11 cellular contexts compared by ENCODE assay signal in genomic region chr17:45129426-45129939, GRCh38. TPM values are rescaled to one million over a fixed set of nuclear protein-coding genes. Genes with fewer than 3 reads are reported as not detected.
A peak's percentile ranks its signal among the peaks of the same experiment; 100 is the strongest.
DNase-seq lines count a peak whose midpoint lies in the region; ATAC-seq and TF ChIP-seq lines count a peak whose summit lies in the region.
"Had no signal": no experiment of that assay in that cellular context is flagged by ENCODE, and none has a peak within 500 bp of the region (broad histone marks: within the 10 kb centered on the region; RNA-seq: fewer than 3 reads in every experiment).

No MANE protein-coding gene starts in this region.

- H4K8ac ChIP-seq in neuronal stem cell (ENCODE audit: low read depth, low read length), result no peak overlapping the region

- peaks cover 36% of the 10 kb centered on the region for H3K4me1 Mint-ChIP-seq in Caco-2 (ENCODE audit: low read depth, unreplicated experiment)
- peaks cover 3% of the 10 kb centered on the region for H3K4me1 Mint-ChIP-seq in activated CD8-positive, alpha-beta T cell treated with anti-CD3 and anti-CD28 coated beads for 36 hours (ENCODE audit: low read depth)

- H2AFZ ChIP-seq in neuronal stem cell (ENCODE audit: low read length), result no peak overlapping the region

- H3K4ac ChIP-seq in neuronal stem cell (ENCODE audit: low read length), result no peak overlapping the region

- H3K9ac ChIP-seq in neuronal stem cell (ENCODE audit: low read depth, low read length, poor library complexity), result peak overlapping the region; percentile 7

- POLR2A ChIA-PET in Caco-2 (lab: Charles Lee), result interaction anchor here (0.6 to 1.9 kb wide), 3 partner anchors 19 to 68 kb away, joined by 3 to 6 read pairs (median 4); partner anchors contain the start of gene HEXIM1
- POLR2A ChIA-PET in activated CD8-positive, alpha-beta T cell treated with anti-CD3 and anti-CD28 coated beads for 36 hours (lab: Charles Lee), result no interaction called here

- no peaks in the 10 kb centered on the region for H3K9me3 ChIP-seq in Caco-2
- H3K9me3 ChIP-seq in neuronal stem cell (replicated peaks in 1 of 2; ENCODE audit: control insufficient read depth in 2 of 2, insufficient read depth in 1 of 2, low read depth in 1 of 2, low read length in 2 of 2), result no peaks in the 10 kb centered on the region

- no peak overlapping the region for H2BK120ac ChIP-seq in neuronal stem cell (ENCODE audit: low read depth, low read length)

- WGBS in neuronal stem cell (ENCODE audit: extremely low coverage in 2 of 2, insufficient read length in 2 of 2, insufficient replicate concordance in 1 of 2), 2 donors, result no CpG with 5 or more reads among the region's 10 CpGs

- H2BK12ac ChIP-seq in neuronal stem cell (ENCODE audit: low read length), result no peak overlapping the region

- peak overlapping the region; percentile 30 for H2AK5ac ChIP-seq in neuronal stem cell (ENCODE audit: low read depth, low read length)

- H3K27me3 Mint-ChIP-seq in Caco-2 (ENCODE audit: insufficient read depth, unreplicated experiment), result no peaks in the 10 kb centered on the region
- H3K27me3 Mint-ChIP-seq in activated CD8-positive, alpha-beta T cell treated with anti-CD3 and anti-CD28 coated beads for 36 hours, result no peaks in the 10 kb centered on the region

- no peak overlapping the region for H3K4me2 ChIP-seq in neuronal stem cell (ENCODE audit: insufficient read depth, low read length, poor library complexity, severe bottlenecking)

- peak overlapping the region; percentile 8 for H2BK5ac ChIP-seq in neuronal stem cell (ENCODE audit: low read length)

- peak overlapping the region; percentile 24 for H3K18ac ChIP-seq in neuronal stem cell (ENCODE audit: low read length)

- H3K14ac ChIP-seq in neuronal stem cell (ENCODE audit: low read length), result no peak overlapping the region

- no peak overlapping the region for H3K23ac ChIP-seq in neuronal stem cell (ENCODE audit: low read depth, low read length, poor library complexity)

- H3K36me3 ChIP-seq in Caco-2 (ENCODE audit: control insufficient read depth, insufficient read depth, low read length), result no peaks in the 10 kb centered on the region; the same call in 1 of the 2 replicates
- no peaks in the 10 kb centered on the region for H3K36me3 ChIP-seq in neuronal stem cell (replicated peaks in 1 of 2; ENCODE audit: control insufficient read depth in 2 of 2, insufficient read depth in 2 of 2, low read length in 2 of 2)

- peak overlapping the region; percentile 58 for H3K27ac Mint-ChIP-seq in Caco-2 (ENCODE audit: unreplicated experiment)
- no peak overlapping the region for H3K27ac Mint-ChIP-seq in activated CD8-positive, alpha-beta T cell treated with anti-CD3 and anti-CD28 coated beads for 36 hours
- H3K27ac Mint-ChIP-seq: CD4-positive, CD25-positive, alpha-beta regulatory T cell had no signal

- no peaks in the 10 kb centered on the region for H3K27me3 ChIP-seq in Caco-2 (replicated peaks; ENCODE audit: control insufficient read depth, insufficient read depth, low read length)
- H3K27me3 ChIP-seq in neuronal stem cell (ENCODE audit: control insufficient read depth in 3 of 3, insufficient read depth in 3 of 3, low read depth in 1 of 3, low read length in 3 of 3), result no peaks in the 10 kb centered on the region

- CTCF ChIA-PET in Caco-2 (lab: Charles Lee), result interaction anchor here (0.6 to 2.3 kb wide), 6 partner anchors 18 to 1240 kb away, joined by 3 to 8 read pairs (median 4); partner anchors contain the start of genes HEXIM1, HEXIM2 and NMT1
- CTCF ChIA-PET in activated CD8-positive, alpha-beta T cell treated with anti-CD3 and anti-CD28 coated beads for 36 hours (lab: Charles Lee), result interaction anchor here (1.2 to 1.4 kb wide), 3 partner anchors 30 to 89 kb away, joined by 3 to 4 read pairs (median 4); no protein-coding TSS in a partner anchor

- H3K4me1 ChIP-seq in Caco-2 (peaks cover 52% of the 10 kb centered on the region), neuronal stem cell (ENCODE audit: control insufficient read depth in 2 of 2, insufficient read depth in 1 of 2, low read depth in 1 of 2, low read length in 2 of 2) (peaks cover 21 to 37% of the 10 kb centered on the region in 2 donors)

- H3K36me3 Mint-ChIP-seq in Caco-2 (ENCODE audit: insufficient read depth, unreplicated experiment), result peaks cover 48% of the 10 kb centered on the region
- no peaks in the 10 kb centered on the region for H3K36me3 Mint-ChIP-seq in activated CD8-positive, alpha-beta T cell treated with anti-CD3 and anti-CD28 coated beads for 36 hours (ENCODE audit: low read depth)
- H3K36me3 Mint-ChIP-seq: CD4-positive, CD25-positive, alpha-beta regulatory T cell had no signal

- no peak for ATAC-seq in GM21737 (IDR thresholded peaks at IDR 0.05; ENCODE audit: unreplicated experiment)
- no peak for ATAC-seq in activated CD8-positive, alpha-beta T cell treated with anti-CD3 and anti-CD28 coated beads for 36 hours

- BruUV-seq in Caco-2 (replicated peaks; lab: Mats Ljungman, UMichigan), result no TSS peak

- peak overlapping the region; percentile 5 for H3K4me3 Mint-ChIP-seq in Caco-2 (ENCODE audit: unreplicated experiment)
- H3K4me3 Mint-ChIP-seq in activated CD8-positive, alpha-beta T cell treated with anti-CD3 and anti-CD28 coated beads for 36 hours, result no peak overlapping the region

- no peak overlapping the region for H4K91ac ChIP-seq in neuronal stem cell (ENCODE audit: low read depth, low read length, poor library complexity)

- H3K9me3 Mint-ChIP-seq in Caco-2 (ENCODE audit: unreplicated experiment), result no peaks in the 10 kb centered on the region
- H3K9me3 Mint-ChIP-seq in activated CD8-positive, alpha-beta T cell treated with anti-CD3 and anti-CD28 coated beads for 36 hours, result no peaks in the 10 kb centered on the region
- H3K9me3 Mint-ChIP-seq: CD4-positive, CD25-positive, alpha-beta regulatory T cell had no signal

- DNase-seq in Caco-2, result peak; percentile 81 to 86
- DNase-seq in NCI-H82 treated with DMSO at 0.1 percent for 48 hours (lab: John Stamatoyannopoulos, UW; ENCODE audit: unreplicated experiment), result peak; percentile 86
- DNase-seq in fibroblast of gingiva (ENCODE audit: low read depth), result peak; percentile 54
- no peak for DNase-seq in neuronal stem cell (ENCODE audit: low spot score)
- no peak for DNase-seq in NCI-H510A treated with DMSO at 0.1 percent for 48 hours (lab: John Stamatoyannopoulos, UW)
- DNase-seq in COLO829 (ENCODE audit: low spot score), result no peak
- DNase-seq in activated CD8-positive, alpha-beta T cell treated with anti-CD3 and anti-CD28 coated beads for 36 hours, result no peak
- DNase-seq: activated CD4-positive, CD25-positive, alpha-beta regulatory T cell treated with anti-CD3 and anti-CD28 coated beads, Interleukin-2, amount 50 U/mL, for 72 hours; activated naive CD4-positive, alpha-beta T cell; CD4-positive, CD25-positive, alpha-beta regulatory T cell had no signal

- H3K79me1 ChIP-seq in neuronal stem cell (ENCODE audit: low read depth, low read length), result peaks cover 1% of the 10 kb centered on the region

- H3K4me3 ChIP-seq in Caco-2 (ENCODE audit: low read depth, low read length) (no peak overlapping the region), neuronal stem cell (ENCODE audit: low read length in 2 of 2) (no peak overlapping the region)

- H2BK15ac ChIP-seq in neuronal stem cell (ENCODE audit: low read length), result no peak overlapping the region

- H3K27ac ChIP-seq in neuronal stem cell (replicated peaks; ENCODE audit: low read length), result no peak overlapping the region

- no peak for TF ChIP-seq CTCF in Caco-2 (IDR thresholded peaks at IDR 0.05; ENCODE audit: insufficient read depth in 1 of 2, low read depth in 1 of 2, low read length in 1 of 2, severe bottlenecking in 1 of 2, unreplicated experiment in 1 of 2)
- TF ChIP-seq CTCF in activated CD8-positive, alpha-beta T cell treated with anti-CD3 and anti-CD28 coated beads for 36 hours (IDR thresholded peaks at IDR 0.05), result no peak

- intact Hi-C loops in Caco-2 (cut with micrococcal nuclease; ENCODE audit: unreplicated experiment), result no loop called here
- intact Hi-C loops in activated CD8-positive, alpha-beta T cell treated with anti-CD3 and anti-CD28 coated beads for 36 hours (cut with micrococcal nuclease), result no loop called here

RNA-seq across cellular contexts. Expression of gene PLCD3, which starts 2.8 kb away (rescaled TPM):
- 74.3 and 88.5 TPM in 2 replicates for total RNA-seq in Caco-2 (2022)
- polyA plus RNA-seq in neuronal stem cell (2013, experiment 1 of 2), result 19.5 TPM
- polyA plus RNA-seq in neuronal stem cell (2013, experiment 2 of 2), result 17.6 TPM
- 1 to 10 TPM; 3.9 to 6.6 TPM for total RNA-seq in activated CD8-positive, alpha-beta T cell treated with anti-CD3 and anti-CD28 coated beads for 36 hours

RNA-seq across cellular contexts. Expression of gene ACBD4, which starts 6.0 kb away (rescaled TPM):
- total RNA-seq in Caco-2 (2022), result 21.2 and 21.6 TPM in 2 replicates
- polyA plus RNA-seq in neuronal stem cell (2013, experiment 1 of 2), result 7.8 TPM
- 8.0 TPM for polyA plus RNA-seq in neuronal stem cell (2013, experiment 2 of 2)
- 10 to 100 TPM; 12.4 to 12.6 TPM for total RNA-seq in activated CD8-positive, alpha-beta T cell treated with anti-CD3 and anti-CD28 coated beads for 36 hours

RNA-seq across cellular contexts. Expression of gene HEXIM1, which starts 18.8 kb away (rescaled TPM):
- total RNA-seq in Caco-2 (2022), result 71.0 and 78.0 TPM in 2 replicates
- polyA plus RNA-seq in neuronal stem cell (2013, experiment 1 of 2), result 21.6 TPM
- polyA plus RNA-seq in neuronal stem cell (2013, experiment 2 of 2), result 22.5 TPM
- 10 to 100 TPM; 22.6 to 23.5 TPM for total RNA-seq in activated CD8-positive, alpha-beta T cell treated with anti-CD3 and anti-CD28 coated beads for 36 hours

RNA-seq across cellular contexts. Expression of gene HEXIM2, which starts 32.2 kb away (rescaled TPM):
- total RNA-seq in Caco-2 (2022), result 12.7 and 13.6 TPM in 2 replicates
- polyA plus RNA-seq in neuronal stem cell (2013, experiment 1 of 2), result 3.9 TPM
- 3.7 TPM for polyA plus RNA-seq in neuronal stem cell (2013, experiment 2 of 2)
- 1 to 10 TPM; 4.1 to 4.2 TPM for total RNA-seq in activated CD8-positive, alpha-beta T cell treated with anti-CD3 and anti-CD28 coated beads for 36 hours

Comparison
In these comparisons a context has a peak if more than half of its experiments do, and no peak if none do; other contexts are left out.
1. DNase-seq: peak in Caco-2 (2 of 2), NCI-H82 treated with DMSO at 0.1 percent for 48 hours (single experiment) and fibroblast of gingiva (single experiment); none in neuronal stem cell (single experiment), NCI-H510A treated with DMSO at 0.1 percent for 48 hours (single experiment), COLO829 (single experiment) and activated CD8-positive, alpha-beta T cell treated with anti-CD3 and anti-CD28 coated beads for 36 hours (single experiment).